In the genomic region with DNA sequence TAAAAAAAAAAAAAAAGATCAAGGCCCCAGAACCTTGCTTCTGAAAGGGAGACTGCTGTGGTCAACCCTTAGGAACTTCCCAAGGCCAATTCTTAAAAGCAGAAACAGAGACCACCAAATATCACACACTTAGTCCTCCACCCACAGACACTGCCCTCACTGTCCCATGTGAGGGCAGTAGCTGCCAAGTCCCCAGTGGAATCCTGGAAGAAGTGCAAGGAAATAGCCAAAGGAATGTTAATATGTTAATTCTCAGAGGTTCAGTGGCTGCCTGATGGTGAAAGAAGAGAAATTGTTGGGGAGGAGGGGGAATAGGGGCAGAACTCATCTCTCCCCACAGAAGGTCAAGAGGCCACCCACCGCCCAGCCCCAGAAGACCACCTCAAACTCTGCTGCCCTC, we compare ENCODE assay signal across 20 cellular contexts. TPM values are rescaled to one million over a fixed set of nuclear protein-coding genes. Genes with fewer than 3 reads are reported as not detected.
"Had no signal": no experiment of that assay in that cellular context is flagged by ENCODE, and none has a peak within 500 bp of the region (broad histone marks: within the 10 kb centered on the region; RNA-seq: fewer than 3 reads in every experiment).

No MANE protein-coding gene starts in this region.

- ATAC-seq: activated T-cell treated with anti-CD3 and anti-CD28 coated beads, Interleukin-2, amount 50 U/mL, for 72 hours; stimulated activated naive B cell treated with anti-CD40 and anti-IgM and Interleukin-4, amounts not matched to agents 10 μg/mL and 1 μg/mL and 100 μg/mL, for 72 hours had no signal

- FAIRE-seq: islet of Langerhans had no signal

- H3K27ac Mint-ChIP-seq: activated T-cell treated with anti-CD3 and anti-CD28 coated beads, Interleukin-2, amount 50 U/mL, for 72 hours; mesothelial cell of epicardium; nephron; stimulated activated naive B cell treated with anti-CD40 and anti-IgM and Interleukin-4, amounts not matched to agents 10 μg/mL and 1 μg/mL and 100 μg/mL, for 72 hours had no signal

- H3K27ac ChIP-seq: esophagus squamous epithelium, spleen, VCaP had no signal

- H3K9me3 ChIP-seq: esophagus squamous epithelium, spleen had no signal

- DNase-seq: activated CD4-positive, alpha-beta T cell treated with anti-CD3 and anti-CD28 coated beads for 1 hour; activated effector memory CD4-positive, alpha-beta T cell treated with anti-CD3 and anti-CD28 coated beads, Interleukin-2, amount 50 U/mL, for 16 hours; activated naive CD4-positive, alpha-beta T cell treated with anti-CD3 and anti-CD28 coated beads, Interleukin-2, amount 50 U/mL, for 16 hours; activated T-cell treated with anti-CD3 and anti-CD28 coated beads, Interleukin-2, amount 50 U/mL, for 72 hours; aorta; cortex of kidney; esophagus squamous epithelium; nucleus accumbens; posterior cingulate gyrus; spleen; stimulated activated naive B cell treated with anti-CD40 and anti-IgM and Interleukin-4, amounts not matched to agents 10 μg/mL and 1 μg/mL and 100 μg/mL, for 72 hours; T-helper 2 cell had no signal

- H3K4me1 ChIP-seq: esophagus squamous epithelium, spleen had no signal

- H3K27me3 ChIP-seq: esophagus squamous epithelium, spleen had no signal

- H3K4me3 ChIP-seq: esophagus squamous epithelium, lung, spleen had no signal

- H3K9me3 Mint-ChIP-seq: activated T-cell treated with anti-CD3 and anti-CD28 coated beads, Interleukin-2, amount 50 U/mL, for 72 hours; central memory CD8-positive, alpha-beta T cell; mesothelial cell of epicardium; stimulated activated naive B cell treated with anti-CD40 and anti-IgM and Interleukin-4, amounts not matched to agents 10 μg/mL and 1 μg/mL and 100 μg/mL, for 72 hours had no signal

- H3K36me3 Mint-ChIP-seq: stimulated activated naive B cell treated with anti-CD40 and anti-IgM and Interleukin-4, amounts not matched to agents 10 μg/mL and 1 μg/mL and 100 μg/mL, for 72 hours had no signal

- H3K36me3 ChIP-seq: esophagus squamous epithelium, spleen had no signal

- H3K4me3 Mint-ChIP-seq: activated T-cell treated with anti-CD3 and anti-CD28 coated beads, Interleukin-2, amount 50 U/mL, for 72 hours; central memory CD8-positive, alpha-beta T cell; mesothelial cell of epicardium; nephron; stimulated activated naive B cell treated with anti-CD40 and anti-IgM and Interleukin-4, amounts not matched to agents 10 μg/mL and 1 μg/mL and 100 μg/mL, for 72 hours had no signal

- H3K4me1 Mint-ChIP-seq: central memory CD8-positive, alpha-beta T cell; mesothelial cell of epicardium; nephron; stimulated activated naive B cell treated with anti-CD40 and anti-IgM and Interleukin-4, amounts not matched to agents 10 μg/mL and 1 μg/mL and 100 μg/mL, for 72 hours had no signal

RNA-seq across cellular contexts. Expression of a gene that starts 23.1 kb away (rescaled TPM):
- total RNA-seq: activated T-cell treated with anti-CD3 and anti-CD28 coated beads, Interleukin-2, amount 50 U/mL, for 72 hours; fibroblast of villous mesenchyme; renal cortical epithelial cell had no signal
- polyA plus RNA-seq: aorta had no signal
